9 cellular contexts compared by ENCODE assay signal in the genomic region with DNA sequence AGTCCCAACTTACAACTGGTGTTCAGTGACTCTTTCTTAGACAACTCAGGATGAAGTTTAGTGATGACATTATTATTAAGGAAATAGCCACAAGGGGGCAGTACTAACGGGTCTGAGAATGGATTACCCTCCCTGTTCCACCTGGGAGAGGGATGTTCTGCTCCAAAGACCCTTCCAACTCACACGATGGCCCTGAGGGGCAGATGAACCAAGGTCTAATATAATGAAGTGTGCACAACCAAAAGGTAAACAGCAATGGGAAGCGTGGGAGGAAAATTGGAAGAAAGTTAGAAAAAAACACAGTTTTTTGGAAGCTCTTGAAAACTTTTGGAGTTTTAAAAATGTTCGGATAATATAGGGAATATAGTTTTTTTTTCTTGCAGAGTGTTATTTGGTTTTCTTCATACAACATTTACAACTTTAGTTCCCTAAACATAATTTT. TPM values are rescaled to one million over a fixed set of nuclear protein-coding genes. Genes with fewer than 3 reads are reported as not detected.
DNase-seq lines count a peak whose midpoint lies in the region; ATAC-seq and FAIRE-seq lines count a peak whose summit lies in the region.
"Had no signal": no experiment of that assay in that cellular context is flagged by ENCODE, and none has a peak within 500 bp of the region (broad histone marks: within the 10 kb centered on the region; RNA-seq: fewer than 3 reads in every experiment).

No MANE protein-coding gene starts in this region.

- H3K27me3 Mint-ChIP-seq in effector memory CD8-positive, alpha-beta T cell, result peaks cover 6 to 23% of the 10 kb centered on the region in 2 donors

- H3K27ac Mint-ChIP-seq in effector memory CD8-positive, alpha-beta T cell, result no peak overlapping the region
- H3K27ac Mint-ChIP-seq: activated naive CD4-positive, alpha-beta T cell treated with anti-CD3 and anti-CD28 coated beads, Interleukin-2, amount 50 U/mL, for 72 hours had no signal

- no peaks in the 10 kb centered on the region for H3K9me3 Mint-ChIP-seq in effector memory CD8-positive, alpha-beta T cell
- H3K9me3 Mint-ChIP-seq: activated naive CD4-positive, alpha-beta T cell treated with anti-CD3 and anti-CD28 coated beads, Interleukin-2, amount 50 U/mL, for 72 hours had no signal

- H3K36me3 Mint-ChIP-seq in effector memory CD8-positive, alpha-beta T cell (ENCODE audit: insufficient read depth), result no peaks in the 10 kb centered on the region
- H3K36me3 Mint-ChIP-seq: activated naive CD4-positive, alpha-beta T cell treated with anti-CD3 and anti-CD28 coated beads, Interleukin-2, amount 50 U/mL, for 72 hours had no signal

- no peak for ATAC-seq in effector memory CD8-positive, alpha-beta T cell (replicated peaks)
- ATAC-seq in GM18868 (IDR thresholded peaks at IDR 0.05; ENCODE audit: unreplicated experiment), result no peak
- no peak for ATAC-seq in HG03520 (IDR thresholded peaks at IDR 0.05; ENCODE audit: unreplicated experiment)

- DNase-seq in NOMO-1 (lab: John Stamatoyannopoulos, UW; ENCODE audit: unreplicated experiment in 2 of 2) (peak; percentile 5 to 43), NOMO-1 treated with dmso at 0.1 percent for 144 hours (lab: John Stamatoyannopoulos, UW; ENCODE audit: unreplicated experiment) (no peak), HTR-8/SVneo (ENCODE audit: insufficient read length, low spot score) (peak; percentile 81), RKO (ENCODE audit: low spot score) (peak; percentile 54), myocyte (ENCODE audit: low read depth) (peak; percentile 64)
- peak; percentile 10 to 27 (median 18) for DNase-seq in effector memory CD8-positive, alpha-beta T cell

- no peaks in the 10 kb centered on the region for H3K4me1 Mint-ChIP-seq in effector memory CD8-positive, alpha-beta T cell (ENCODE audit: low read depth in 2 of 2)

- no peak overlapping the region for H3K4me3 Mint-ChIP-seq in effector memory CD8-positive, alpha-beta T cell

- peak; percentile 88 for FAIRE-seq in HTR-8/SVneo (lab: Jason Lieb, UNC)

RNA-seq across cellular contexts. Expression of a gene that starts 24.0 kb away (rescaled TPM):
- total RNA-seq in myocyte, result not detected in 2 replicates
- not detected for polyA plus RNA-seq in myocyte (2012)
- total RNA-seq: activated naive CD4-positive, alpha-beta T cell treated with anti-CD3 and anti-CD28 coated beads, Interleukin-2, amount 50 U/mL, for 72 hours had no signal

RNA-seq across cellular contexts. Expression of a gene that starts 42.1 kb away (rescaled TPM):
- not detected in 2 replicates for total RNA-seq in myocyte
- not detected for polyA plus RNA-seq in myocyte (2012)
- total RNA-seq: activated naive CD4-positive, alpha-beta T cell treated with anti-CD3 and anti-CD28 coated beads, Interleukin-2, amount 50 U/mL, for 72 hours had no signal
